Comparison of ENCODE assay signal across 18 cellular contexts in genomic region chr1:46657775-46658174, GRCh38. TPM values are rescaled to one million over a fixed set of nuclear protein-coding genes. Genes with fewer than 3 reads are reported as not detected.
DNase-seq lines count a peak whose midpoint lies in the region; ATAC-seq lines count a peak whose summit lies in the region.
"Had no signal": no experiment of that assay in that cellular context is flagged by ENCODE, and none has a peak within 500 bp of the region (broad histone marks: within the 10 kb centered on the region; RNA-seq: fewer than 3 reads in every experiment).

No MANE protein-coding gene starts in this region.

- peaks cover 6% of the 10 kb centered on the region for H3K9me3 Mint-ChIP-seq in activated CD4-positive, alpha-beta T cell treated with anti-CD3 and anti-CD28 coated beads, Interleukin-2, amount 10 ng/mL, durations not matched to agents 7 days and 5 days
- peaks cover 4% of the 10 kb centered on the region for H3K9me3 Mint-ChIP-seq in activated naive CD8-positive, alpha-beta T cell treated with anti-CD3 and anti-CD28 coated beads for 36 hours
- H3K9me3 Mint-ChIP-seq in activated naive CD8-positive, alpha-beta T cell treated with anti-CD3 and anti-CD28 coated beads, Interleukin-2, amount 50 U/mL, for 24 hours, result no peaks in the 10 kb centered on the region
- H3K9me3 Mint-ChIP-seq in activated T-helper 17 cell treated with anti-CD3 and anti-CD28 coated beads, Interleukin-2, amount 50 U/mL, for 72 hours, result no peaks in the 10 kb centered on the region
- H3K9me3 Mint-ChIP-seq in stimulated activated effector memory CD8-positive, alpha-beta T cell treated with anti-CD3 and anti-CD28 coated beads, Interleukin-12 subunit alpha, Interleukin-12 subunit beta, amount 100 ng/mL, for 72 hours, result no peaks in the 10 kb centered on the region
- H3K9me3 Mint-ChIP-seq: GM23338 had no signal

- no peak for ATAC-seq in activated naive CD8-positive, alpha-beta T cell treated with anti-CD3 and anti-CD28 coated beads, Interleukin-2, amount 50 U/mL, for 24 hours
- ATAC-seq in activated T-helper 17 cell treated with anti-CD3 and anti-CD28 coated beads, Interleukin-2, amount 50 U/mL, for 72 hours (replicated peaks), result peak; percentile 47
- ATAC-seq in stimulated activated effector memory CD8-positive, alpha-beta T cell treated with anti-CD3 and anti-CD28 coated beads, Interleukin-12 subunit alpha, Interleukin-12 subunit beta, amount 100 ng/mL, for 72 hours, result peak; percentile 55
- ATAC-seq in GM18498 (IDR thresholded peaks at IDR 0.05; ENCODE audit: unreplicated experiment), result no peak
- ATAC-seq: CD8-positive, alpha-beta T cell; GM23338 had no signal

- peaks cover 47% of the 10 kb centered on the region for H3K36me3 Mint-ChIP-seq in activated CD4-positive, alpha-beta T cell treated with anti-CD3 and anti-CD28 coated beads, Interleukin-2, amount 10 ng/mL, durations not matched to agents 7 days and 5 days (ENCODE audit: low read depth)
- H3K36me3 Mint-ChIP-seq in activated naive CD8-positive, alpha-beta T cell treated with anti-CD3 and anti-CD28 coated beads for 36 hours, result peaks cover 19% of the 10 kb centered on the region
- peaks cover 32% of the 10 kb centered on the region for H3K36me3 Mint-ChIP-seq in activated naive CD8-positive, alpha-beta T cell treated with anti-CD3 and anti-CD28 coated beads, Interleukin-2, amount 50 U/mL, for 24 hours (ENCODE audit: low read depth)
- peaks cover 73% of the 10 kb centered on the region for H3K36me3 Mint-ChIP-seq in activated T-helper 17 cell treated with anti-CD3 and anti-CD28 coated beads, Interleukin-2, amount 50 U/mL, for 72 hours (ENCODE audit: low read depth)
- H3K36me3 Mint-ChIP-seq in stimulated activated effector memory CD8-positive, alpha-beta T cell treated with anti-CD3 and anti-CD28 coated beads, Interleukin-12 subunit alpha, Interleukin-12 subunit beta, amount 100 ng/mL, for 72 hours, result peaks cover 60% of the 10 kb centered on the region

- POLR2A ChIA-PET in activated CD4-positive, alpha-beta T cell treated with anti-CD3 and anti-CD28 coated beads, Interleukin-2, amount 10 ng/mL, durations not matched to agents 7 days and 5 days (lab: Charles Lee), result no interaction called here

- peak overlapping the region; percentile 27 for H3K27ac Mint-ChIP-seq in activated CD4-positive, alpha-beta T cell treated with anti-CD3 and anti-CD28 coated beads, Interleukin-2, amount 10 ng/mL, durations not matched to agents 7 days and 5 days
- peak overlapping the region; percentile 26 for H3K27ac Mint-ChIP-seq in activated naive CD8-positive, alpha-beta T cell treated with anti-CD3 and anti-CD28 coated beads for 36 hours
- no peak overlapping the region for H3K27ac Mint-ChIP-seq in activated naive CD8-positive, alpha-beta T cell treated with anti-CD3 and anti-CD28 coated beads, Interleukin-2, amount 50 U/mL, for 24 hours
- H3K27ac Mint-ChIP-seq in activated T-helper 17 cell treated with anti-CD3 and anti-CD28 coated beads, Interleukin-2, amount 50 U/mL, for 72 hours, result no peak overlapping the region
- peak overlapping the region; percentile 4 for H3K27ac Mint-ChIP-seq in stimulated activated effector memory CD8-positive, alpha-beta T cell treated with anti-CD3 and anti-CD28 coated beads, Interleukin-12 subunit alpha, Interleukin-12 subunit beta, amount 100 ng/mL, for 72 hours
- H3K27ac Mint-ChIP-seq: B cell; CD8-positive, alpha-beta T cell; GM23338 had no signal

- H3K27me3 Mint-ChIP-seq in activated CD4-positive, alpha-beta T cell treated with anti-CD3 and anti-CD28 coated beads, Interleukin-2, amount 10 ng/mL, durations not matched to agents 7 days and 5 days, result no peaks in the 10 kb centered on the region
- no peaks in the 10 kb centered on the region for H3K27me3 Mint-ChIP-seq in activated naive CD8-positive, alpha-beta T cell treated with anti-CD3 and anti-CD28 coated beads for 36 hours
- no peaks in the 10 kb centered on the region for H3K27me3 Mint-ChIP-seq in activated naive CD8-positive, alpha-beta T cell treated with anti-CD3 and anti-CD28 coated beads, Interleukin-2, amount 50 U/mL, for 24 hours
- no peaks in the 10 kb centered on the region for H3K27me3 Mint-ChIP-seq in activated T-helper 17 cell treated with anti-CD3 and anti-CD28 coated beads, Interleukin-2, amount 50 U/mL, for 72 hours
- H3K27me3 Mint-ChIP-seq: B cell had no signal

- CTCF ChIA-PET in activated CD4-positive, alpha-beta T cell treated with anti-CD3 and anti-CD28 coated beads, Interleukin-2, amount 10 ng/mL, durations not matched to agents 7 days and 5 days (lab: Charles Lee), result interaction anchor here (0.9 to 1.8 kb wide), 2 partner anchors 10 to 12 kb away, joined by 4 to 6 read pairs; partner anchors contain the start of gene ATPAF1

- H3K4me1 Mint-ChIP-seq in activated CD4-positive, alpha-beta T cell treated with anti-CD3 and anti-CD28 coated beads, Interleukin-2, amount 10 ng/mL, durations not matched to agents 7 days and 5 days, result peaks cover 28% of the 10 kb centered on the region
- H3K4me1 Mint-ChIP-seq in activated naive CD8-positive, alpha-beta T cell treated with anti-CD3 and anti-CD28 coated beads for 36 hours, result peaks cover 28% of the 10 kb centered on the region
- H3K4me1 Mint-ChIP-seq in activated naive CD8-positive, alpha-beta T cell treated with anti-CD3 and anti-CD28 coated beads, Interleukin-2, amount 50 U/mL, for 24 hours, result peaks cover 14% of the 10 kb centered on the region
- H3K4me1 Mint-ChIP-seq in activated T-helper 17 cell treated with anti-CD3 and anti-CD28 coated beads, Interleukin-2, amount 50 U/mL, for 72 hours, result peaks cover 11% of the 10 kb centered on the region
- H3K4me1 Mint-ChIP-seq in stimulated activated effector memory CD8-positive, alpha-beta T cell treated with anti-CD3 and anti-CD28 coated beads, Interleukin-12 subunit alpha, Interleukin-12 subunit beta, amount 100 ng/mL, for 72 hours, result peaks cover 6% of the 10 kb centered on the region
- H3K4me1 Mint-ChIP-seq: B cell, GM23338 had no signal

- no peak overlapping the region for H3K4me3 Mint-ChIP-seq in activated CD4-positive, alpha-beta T cell treated with anti-CD3 and anti-CD28 coated beads, Interleukin-2, amount 10 ng/mL, durations not matched to agents 7 days and 5 days
- H3K4me3 Mint-ChIP-seq in activated naive CD8-positive, alpha-beta T cell treated with anti-CD3 and anti-CD28 coated beads for 36 hours, result no peak overlapping the region
- H3K4me3 Mint-ChIP-seq in activated naive CD8-positive, alpha-beta T cell treated with anti-CD3 and anti-CD28 coated beads, Interleukin-2, amount 50 U/mL, for 24 hours, result no peak overlapping the region
- no peak overlapping the region for H3K4me3 Mint-ChIP-seq in activated T-helper 17 cell treated with anti-CD3 and anti-CD28 coated beads, Interleukin-2, amount 50 U/mL, for 72 hours
- H3K4me3 Mint-ChIP-seq in stimulated activated effector memory CD8-positive, alpha-beta T cell treated with anti-CD3 and anti-CD28 coated beads, Interleukin-12 subunit alpha, Interleukin-12 subunit beta, amount 100 ng/mL, for 72 hours, result no peak overlapping the region
- H3K4me3 Mint-ChIP-seq: B cell; CD8-positive, alpha-beta T cell; GM23338 had no signal

- DNase-seq in activated CD4-positive, alpha-beta T cell treated with anti-CD3 and anti-CD28 coated beads, Interleukin-2, amount 10 ng/mL, durations not matched to agents 7 days and 5 days, result no peak
- no peak for DNase-seq in activated CD4-positive, alpha-beta T cell treated with anti-CD3 and anti-CD28 coated beads for 1 hour
- no peak for DNase-seq in activated naive CD8-positive, alpha-beta T cell treated with anti-CD3 and anti-CD28 coated beads for 36 hours
- DNase-seq in activated naive CD8-positive, alpha-beta T cell treated with anti-CD3 and anti-CD28 coated beads, Interleukin-2, amount 50 U/mL, for 24 hours, result no peak
- DNase-seq in stimulated activated effector memory CD8-positive, alpha-beta T cell treated with anti-CD3 and anti-CD28 coated beads, Interleukin-12 subunit alpha, Interleukin-12 subunit beta, amount 100 ng/mL, for 72 hours (ENCODE audit: low spot score in 2 of 2), result no peak
- DNase-seq: CD8-positive, alpha-beta T cell; DMS 273 treated with DMSO at 0.1 percent for 48 hours; DMS53; DND-41; EL; HCEC 1CT had no signal

RNA-seq across cellular contexts. Expression of gene ATPAF1, which starts 10.4 kb away (rescaled TPM):
- total RNA-seq in activated CD4-positive, alpha-beta T cell treated with anti-CD3 and anti-CD28 coated beads, Interleukin-2, amount 10 ng/mL, durations not matched to agents 7 days and 5 days, result 10 to 100 TPM; 49.0 to 50.6 TPM
- total RNA-seq in activated naive CD8-positive, alpha-beta T cell treated with anti-CD3 and anti-CD28 coated beads for 36 hours, result 10 to 100 TPM; 45.0 to 46.6 TPM
- total RNA-seq in activated T-helper 17 cell treated with anti-CD3 and anti-CD28 coated beads, Interleukin-2, amount 50 U/mL, for 72 hours, result 10 to 100 TPM; 33.4 to 42.6 TPM

RNA-seq across cellular contexts. Expression of gene TEX38, which starts 13.9 kb away (rescaled TPM):
- not detected for total RNA-seq in activated CD4-positive, alpha-beta T cell treated with anti-CD3 and anti-CD28 coated beads, Interleukin-2, amount 10 ng/mL, durations not matched to agents 7 days and 5 days
- not detected for total RNA-seq in activated naive CD8-positive, alpha-beta T cell treated with anti-CD3 and anti-CD28 coated beads for 36 hours
- under 1 TPM in 1 of 2 donors, not detected in 1; 0.26 TPM for total RNA-seq in activated T-helper 17 cell treated with anti-CD3 and anti-CD28 coated beads, Interleukin-2, amount 50 U/mL, for 72 hours
- total RNA-seq: A172; B cell; CD8-positive, alpha-beta T cell; G401; GM23338; HT1080 had no signal

RNA-seq across cellular contexts. Expression of gene MOB3C, which starts 41.2 kb away (rescaled TPM):
- 10 to 100 TPM; 19.5 to 21.4 TPM for total RNA-seq in activated CD4-positive, alpha-beta T cell treated with anti-CD3 and anti-CD28 coated beads, Interleukin-2, amount 10 ng/mL, durations not matched to agents 7 days and 5 days
- 1 to 10 TPM; 8.7 TPM for total RNA-seq in activated naive CD8-positive, alpha-beta T cell treated with anti-CD3 and anti-CD28 coated beads for 36 hours
- total RNA-seq in activated T-helper 17 cell treated with anti-CD3 and anti-CD28 coated beads, Interleukin-2, amount 50 U/mL, for 72 hours, result 10 to 100 TPM; 13.7 to 20.9 TPM

RNA-seq across cellular contexts. Expression of gene MKNK1, which starts 53.7 kb away (rescaled TPM):
- 10 to 100 TPM; 58.2 to 63.3 TPM for total RNA-seq in activated CD4-positive, alpha-beta T cell treated with anti-CD3 and anti-CD28 coated beads, Interleukin-2, amount 10 ng/mL, durations not matched to agents 7 days and 5 days
- 10 to 100 TPM; 23.0 to 23.4 TPM for total RNA-seq in activated naive CD8-positive, alpha-beta T cell treated with anti-CD3 and anti-CD28 coated beads for 36 hours
- 10 to 100 TPM; 59.2 to 83.7 TPM for total RNA-seq in activated T-helper 17 cell treated with anti-CD3 and anti-CD28 coated beads, Interleukin-2, amount 50 U/mL, for 72 hours

Comparison
In these comparisons a context has a peak if more than half of its experiments do, and no peak if none do; other contexts are left out.
1. H3K27ac Mint-ChIP-seq: peak in activated CD4-positive, alpha-beta T cell treated with anti-CD3 and anti-CD28 coated beads, Interleukin-2, amount 10 ng/mL, durations not matched to agents 7 days and 5 days (single experiment), activated naive CD8-positive, alpha-beta T cell treated with anti-CD3 and anti-CD28 coated beads for 36 hours (single experiment) and stimulated activated effector memory CD8-positive, alpha-beta T cell treated with anti-CD3 and anti-CD28 coated beads, Interleukin-12 subunit alpha, Interleukin-12 subunit beta, amount 100 ng/mL, for 72 hours (single experiment); none in activated naive CD8-positive, alpha-beta T cell treated with anti-CD3 and anti-CD28 coated beads, Interleukin-2, amount 50 U/mL, for 24 hours (single experiment) and activated T-helper 17 cell treated with anti-CD3 and anti-CD28 coated beads, Interleukin-2, amount 50 U/mL, for 72 hours (single experiment).
2. ATAC-seq: peak in activated T-helper 17 cell treated with anti-CD3 and anti-CD28 coated beads, Interleukin-2, amount 50 U/mL, for 72 hours (single experiment) and stimulated activated effector memory CD8-positive, alpha-beta T cell treated with anti-CD3 and anti-CD28 coated beads, Interleukin-12 subunit alpha, Interleukin-12 subunit beta, amount 100 ng/mL, for 72 hours (single experiment); none in activated naive CD8-positive, alpha-beta T cell treated with anti-CD3 and anti-CD28 coated beads, Interleukin-2, amount 50 U/mL, for 24 hours (single experiment) and GM18498 (single experiment).